2 cellular contexts compared by ENCODE assay signal in genomic region chr14:24260780-24261157, GRCh38.
TF ChIP-seq lines count a peak whose summit lies in the region.

No MANE protein-coding gene starts in this region.

TF ChIP-seq in IMR-90, 13 proteins besides CTCF, POLR2A, EP300 and RAD21:
- no peak for TF ChIP-seq BHLHE40 (IDR thresholded peaks at IDR 0.05; ENCODE audit: low read depth, low read length)
- no peak for TF ChIP-seq NFE2L2 (IDR thresholded peaks at IDR 0.05; ENCODE audit: low read depth, low read length)
- TF ChIP-seq SMC3 (IDR thresholded peaks at IDR 0.05; ENCODE audit: low read depth, low read length): no peak

TF ChIP-seq in GM12878, 131 proteins besides CTCF, POLR2A, EP300 and RAD21:
- TF ChIP-seq SREBF1 (IDR thresholded peaks at IDR 0.05; ENCODE audit: low read length) (no peak), POU2F2 (IDR thresholded peaks at IDR 0.05; ENCODE audit: borderline replicate concordance, low read depth, low read length) (no peak), NRF1 (conservative IDR thresholded peaks at IDR 0.05; ENCODE audit: low read depth, low read length) (no peak), CREM (IDR thresholded peaks at IDR 0.05; ENCODE audit: low read depth) (no peak), BCLAF1 (IDR thresholded peaks at IDR 0.05) (no peak), TCF12 (IDR thresholded peaks at IDR 0.05; ENCODE audit: low read depth, low read length) (no peak), NR2C1 (IDR thresholded peaks at IDR 0.05) (no peak), PAX8 (IDR thresholded peaks at IDR 0.05) (no peak), LARP7 (IDR thresholded peaks at IDR 0.05) (no peak), SIN3A (IDR thresholded peaks at IDR 0.05; ENCODE audit: low read depth, low read length) (no peak), RCOR1 (conservative IDR thresholded peaks at IDR 0.05; ENCODE audit: low read depth, low read length) (no peak), RB1 (IDR thresholded peaks at IDR 0.05; ENCODE audit: borderline replicate concordance) (no peak), SMC3 (IDR thresholded peaks at IDR 0.05; ENCODE audit: borderline replicate concordance, low read length) (no peak), CHD4 (IDR thresholded peaks at IDR 0.05) (no peak), ATF3 (IDR thresholded peaks at IDR 0.05; ENCODE audit: borderline replicate concordance, extremely low read depth, low read depth, low read length) (no peak), NFYA (IDR thresholded peaks at IDR 0.05; ENCODE audit: borderline replicate concordance, low read depth, low read length) (no peak), TBL1XR1 (IDR thresholded peaks at IDR 0.05; ENCODE audit: low read depth, low read length) (no peak), BACH1 (IDR thresholded peaks at IDR 0.05; ENCODE audit: borderline replicate concordance) (no peak), NR2C2 (IDR thresholded peaks at IDR 0.05; ENCODE audit: borderline replicate concordance, control insufficient read depth, insufficient read length, low read depth) (no peak)
- TF ChIP-seq, protein P1, sequence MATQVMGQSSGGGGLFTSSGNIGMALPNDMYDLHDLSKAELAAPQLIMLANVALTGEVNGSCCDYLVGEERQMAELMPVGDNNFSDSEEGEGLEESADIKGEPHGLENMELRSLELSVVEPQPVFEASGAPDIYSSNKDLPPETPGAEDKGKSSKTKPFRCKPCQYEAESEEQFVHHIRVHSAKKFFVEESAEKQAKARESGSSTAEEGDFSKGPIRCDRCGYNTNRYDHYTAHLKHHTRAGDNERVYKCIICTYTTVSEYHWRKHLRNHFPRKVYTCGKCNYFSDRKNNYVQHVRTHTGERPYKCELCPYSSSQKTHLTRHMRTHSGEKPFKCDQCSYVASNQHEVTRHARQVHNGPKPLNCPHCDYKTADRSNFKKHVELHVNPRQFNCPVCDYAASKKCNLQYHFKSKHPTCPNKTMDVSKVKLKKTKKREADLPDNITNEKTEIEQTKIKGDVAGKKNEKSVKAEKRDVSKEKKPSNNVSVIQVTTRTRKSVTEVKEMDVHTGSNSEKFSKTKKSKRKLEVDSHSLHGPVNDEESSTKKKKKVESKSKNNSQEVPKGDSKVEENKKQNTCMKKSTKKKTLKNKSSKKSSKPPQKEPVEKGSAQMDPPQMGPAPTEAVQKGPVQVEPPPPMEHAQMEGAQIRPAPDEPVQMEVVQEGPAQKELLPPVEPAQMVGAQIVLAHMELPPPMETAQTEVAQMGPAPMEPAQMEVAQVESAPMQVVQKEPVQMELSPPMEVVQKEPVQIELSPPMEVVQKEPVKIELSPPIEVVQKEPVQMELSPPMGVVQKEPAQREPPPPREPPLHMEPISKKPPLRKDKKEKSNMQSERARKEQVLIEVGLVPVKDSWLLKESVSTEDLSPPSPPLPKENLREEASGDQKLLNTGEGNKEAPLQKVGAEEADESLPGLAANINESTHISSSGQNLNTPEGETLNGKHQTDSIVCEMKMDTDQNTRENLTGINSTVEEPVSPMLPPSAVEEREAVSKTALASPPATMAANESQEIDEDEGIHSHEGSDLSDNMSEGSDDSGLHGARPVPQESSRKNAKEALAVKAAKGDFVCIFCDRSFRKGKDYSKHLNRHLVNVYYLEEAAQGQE (IDR thresholded peaks at IDR 0.05; ENCODE audit: low read depth, low read length): no peak
TF ChIP-seq in GM12878: peak in this region for 0.
